1 cellular context compared by ENCODE assay signal in genomic region chr10:92290076-92290836, GRCh38.
TF ChIP-seq lines count a peak whose summit lies in the region.

No MANE protein-coding gene starts in this region.

TF ChIP-seq in Ishikawa, 13 proteins besides CTCF, POLR2A, EP300 and RAD21 (continued from another document):
- no peak for TF ChIP-seq REST (IDR thresholded peaks at IDR 0.05; ENCODE audit: low read depth)
- TF ChIP-seq TCF12 (IDR thresholded peaks at IDR 0.05; ENCODE audit: low read depth): no peak
- TF ChIP-seq NFIC (IDR thresholded peaks at IDR 0.05): no peak
- peak; percentile 95 for TF ChIP-seq ZBTB7A (IDR thresholded peaks at IDR 0.05; ENCODE audit: low read depth)
